ENCODE assay signal across 7 cellular contexts in genomic region chrX:153060095-153060445, GRCh38. TPM values are rescaled to one million over a fixed set of nuclear protein-coding genes. Genes with fewer than 3 reads are reported as not detected.
"Had no signal": no experiment of that assay in that cellular context is flagged by ENCODE, and none has a peak within 500 bp of the region (broad histone marks: within the 10 kb centered on the region; RNA-seq: fewer than 3 reads in every experiment).

No MANE protein-coding gene starts in this region.

- H3K9me3 Mint-ChIP-seq: GM23338, HFFc6 had no signal

- H3K4me3 ChIP-seq: GM23338, HAP-1, K562 had no signal

- H2AFZ ChIP-seq: GM23338 had no signal

- H3K36me3 ChIP-seq: HAP-1 had no signal

- H3K9me3 ChIP-seq: HAP-1 had no signal

- H3K4me2 ChIP-seq: GM23338 had no signal

- H3K4me1 ChIP-seq: HAP-1 had no signal

- DNase-seq: HFFc6, IMR-90 had no signal

- H3K4me3 Mint-ChIP-seq: GM23338, HFFc6 had no signal

- H3K27ac ChIP-seq: HL-60 had no signal

- H3K27ac Mint-ChIP-seq: GM23338, HFFc6 had no signal

RNA-seq across cellular contexts. Expression of gene PNMA3, which starts 3.8 kb away (rescaled TPM):
- total RNA-seq: HFFc6, HT-29, IMR-90 had no signal

RNA-seq across cellular contexts. Expression of gene PNMA6A, which starts 12.2 kb away (rescaled TPM):
- total RNA-seq: HT-29 had no signal
